9 cellular contexts compared by ENCODE assay signal in the genomic region with DNA sequence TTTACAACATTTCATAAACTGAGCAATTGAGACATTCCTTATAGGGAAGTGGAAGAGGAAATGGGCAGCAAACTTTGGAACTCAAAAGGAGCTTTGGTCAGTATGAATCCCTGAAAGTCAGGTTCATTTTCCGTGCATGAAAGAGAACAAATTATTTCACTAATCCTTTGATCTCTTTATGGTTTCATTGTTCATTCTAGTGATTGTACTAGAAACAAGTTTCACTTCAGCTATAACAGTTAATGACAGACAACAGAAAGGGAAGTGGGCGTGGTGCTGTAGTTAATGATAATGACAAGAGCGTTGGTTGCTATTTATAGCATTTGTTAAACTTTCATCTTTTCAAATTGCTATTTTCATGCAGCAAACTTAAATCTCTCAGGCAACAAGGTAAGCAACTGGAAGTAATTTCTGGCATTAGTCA.
DNase-seq lines count a peak whose midpoint lies in the region; ATAC-seq, FAIRE-seq and TF ChIP-seq lines count a peak whose summit lies in the region.
"Had no signal": no experiment of that assay in that cellular context is flagged by ENCODE, and none has a peak within 500 bp of the region (broad histone marks: within the 10 kb centered on the region; RNA-seq: fewer than 3 reads in every experiment).

No MANE protein-coding gene starts in this region.

- no peaks in the 10 kb centered on the region for H3K9me3 Mint-ChIP-seq in activated naive CD8-positive, alpha-beta T cell treated with anti-CD3 and anti-CD28 coated beads, Interleukin-2, amount 50 U/mL, for 24 hours
- H3K9me3 Mint-ChIP-seq: neural progenitor cell had no signal

- no peak for TF ChIP-seq RAD21 in HCT116 (IDR thresholded peaks at IDR 0.05; ENCODE audit: low read depth)
- no peak for TF ChIP-seq RAD21 in IMR-90 (IDR thresholded peaks at IDR 0.05; ENCODE audit: low read length)

- H3K79me1 ChIP-seq in IMR-90 (ENCODE audit: low read depth in 1 of 2, low read length in 2 of 2), result no peaks in the 10 kb centered on the region

- no peak overlapping the region for H3K14ac ChIP-seq in IMR-90 (replicated peaks; ENCODE audit: low read depth, low read length)

- dilution Hi-C loops in IMR-90 (cut with HindIII; ENCODE audit: low sequenced_read_pairs, unreplicated experiment) (no loop called here), keratinocyte (cut with MboI; ENCODE audit: extremely low pct_ligation_motif_present, low sequenced_read_pairs) (no loop called here)

- H3K18ac ChIP-seq in IMR-90 (ENCODE audit: low read depth, low read length), result peak overlapping the region; percentile 78; the same call in 1 of the 2 replicates

- H3K23ac ChIP-seq in IMR-90 (ENCODE audit: low read depth, low read length), result no peak overlapping the region

- no peak overlapping the region for H2AK5ac ChIP-seq in IMR-90 (ENCODE audit: low read depth, low read length)

- no peak overlapping the region; the same call in 1 of the 2 replicates for H4K91ac ChIP-seq in IMR-90 (ENCODE audit: insufficient read depth, low read depth, low read length)

- H3K56ac ChIP-seq in IMR-90 (ENCODE audit: extremely low read depth, insufficient read depth, low read length), result no peak overlapping the region

- ATAC-seq in GM18867 (IDR thresholded peaks at IDR 0.05; ENCODE audit: unreplicated experiment) (peak; percentile 92), HCT116 (peak; percentile 21), IMR-90 (ENCODE audit: low read depth) (no peak), aorta (ENCODE audit: low FRiP score) (no peak)
- ATAC-seq in activated naive CD8-positive, alpha-beta T cell treated with anti-CD3 and anti-CD28 coated beads, Interleukin-2, amount 50 U/mL, for 24 hours, result no peak

- H3K4me1 ChIP-seq in HCT116 (ENCODE audit: control insufficient read depth in 1 of 2, insufficient read depth in 2 of 2, low read length in 2 of 2) (peaks cover 85 to 96% of the 10 kb centered on the region in 2 experiments), IMR-90 (ENCODE audit: control insufficient read depth, insufficient read depth, low read length) (peaks cover 14% of the 10 kb centered on the region), keratinocyte (ENCODE audit: control insufficient read depth, extremely low read depth, insufficient read depth, low read length) (peaks cover 50% of the 10 kb centered on the region), aorta (ENCODE audit: control insufficient read depth in 1 of 2, insufficient read depth in 2 of 2, low read length in 2 of 2) (peaks cover 0 to 6% of the 10 kb centered on the region in 2 donors)
- H3K4me1 ChIP-seq: neural progenitor cell had no signal

- POLR2A ChIA-PET in HCT116 (lab: Charles Lee) (interaction anchor here (1.0 to 7.6 kb wide), 19 partner anchors 11 to 222 kb away, joined by 3 to 145 read pairs (median 7); a partner anchor contains a TSS), IMR-90 (lab: Charles Lee; ENCODE audit: unreplicated experiment) (no interaction called here)

- H3K4me2 ChIP-seq in HCT116 (ENCODE audit: low read length) (peak overlapping the region; percentile 53), IMR-90 (ENCODE audit: low read depth, low read length) (no peak overlapping the region), keratinocyte (ENCODE audit: control insufficient read depth, extremely low read depth, insufficient read depth, low read depth, low read length) (no peak overlapping the region)
- H3K4me2 ChIP-seq: neural progenitor cell had no signal

- H3K36me3 Mint-ChIP-seq in activated naive CD8-positive, alpha-beta T cell treated with anti-CD3 and anti-CD28 coated beads, Interleukin-2, amount 50 U/mL, for 24 hours (ENCODE audit: low read depth), result no peaks in the 10 kb centered on the region
- H3K36me3 Mint-ChIP-seq: neural progenitor cell had no signal

- no peak overlapping the region for H3K27ac Mint-ChIP-seq in activated naive CD8-positive, alpha-beta T cell treated with anti-CD3 and anti-CD28 coated beads, Interleukin-2, amount 50 U/mL, for 24 hours
- H3K27ac Mint-ChIP-seq: neural progenitor cell had no signal

- intact Hi-C loops in HCT116 (cut with micrococcal nuclease) (no loop called here), IMR-90 (cut with micrococcal nuclease) (no loop called here), aorta (cut with DNase I) (loop anchor here in 1 of 2 donors (10.0 kb wide), 1 partner anchor 252 kb away; a partner anchor contains a TSS)

- H3K9me2 ChIP-seq in HCT116 (ENCODE audit: insufficient read depth), result no peaks in the 10 kb centered on the region

- H3K9ac ChIP-seq in HCT116 (ENCODE audit: low read length) (peak overlapping the region; percentile 65), IMR-90 (ENCODE audit: low read depth, low read length) (no peak overlapping the region), keratinocyte (ENCODE audit: control insufficient read depth, extremely low read depth, insufficient read depth, low read length) (no peak overlapping the region)
- H3K9ac ChIP-seq: neural progenitor cell had no signal

- H3K4me3 ChIP-seq in HCT116 (replicated peaks in 1 of 2; ENCODE audit: low read depth in 1 of 2, low read length in 2 of 2), result peak overlapping the region in 1 of 2 experiments; percentile 16; a peak in 2 of 4 replicates
- no peak overlapping the region for H3K4me3 ChIP-seq in IMR-90 (ENCODE audit: insufficient read depth, low read depth, low read length)
- no peak overlapping the region for H3K4me3 ChIP-seq in keratinocyte (ENCODE audit: control insufficient read depth in 2 of 3, extremely low read depth in 1 of 3, insufficient read depth in 2 of 3, low read depth in 1 of 3, low read length in 3 of 3)
- no peak overlapping the region for H3K4me3 ChIP-seq in aorta (ENCODE audit: low read length in 2 of 2)
- H3K4me3 ChIP-seq: neural progenitor cell had no signal

- H3K27me3 Mint-ChIP-seq in activated naive CD8-positive, alpha-beta T cell treated with anti-CD3 and anti-CD28 coated beads, Interleukin-2, amount 50 U/mL, for 24 hours, result no peaks in the 10 kb centered on the region

- BruUV-seq in HCT116 (replicated peaks; lab: Mats Ljungman, UMichigan) (no TSS peak), IMR-90 (replicated peaks; lab: Mats Ljungman, UMichigan) (no TSS peak)

- in situ Hi-C loops in IMR-90 (cut with MboI; ENCODE audit: low sequenced_read_pairs), result no loop called here

- peak overlapping the region; percentile 92 for H3K27ac ChIP-seq in HCT116 (ENCODE audit: low read depth, low read length)
- H3K27ac ChIP-seq in IMR-90 (ENCODE audit: insufficient read depth, low read length), result no peak overlapping the region
- H3K27ac ChIP-seq in keratinocyte (ENCODE audit: control insufficient read depth, insufficient read depth, low read length), result no peak overlapping the region
- H3K27ac ChIP-seq in aorta (ENCODE audit: low read depth in 1 of 2, low read length in 2 of 2), result no peak overlapping the region
- H3K27ac ChIP-seq: neural progenitor cell had no signal

- RAD21 ChIA-PET in HCT116 (lab: Charles Lee; ENCODE audit: low non-redundant PET in 1 of 2, low total read pairs in 2 of 2, uncharacterized antibody in 2 of 2, unreplicated experiment in 2 of 2), result interaction anchor here in 1 of 2 experiments (0.6 kb wide), 1 partner anchor 115 kb away, joined by 4 read pairs; no protein-coding TSS in a partner anchor

- no CpG with 5 or more reads among the region's 3 CpGs for WGBS in IMR-90 (ENCODE audit: extremely low coverage in 2 of 2, insufficient read length in 1 of 2), 2 experiments
- 53 to 67% methylated on average over 3 of the region's 3 CpGs for WGBS in aorta, 2 donors

- H3K4ac ChIP-seq in IMR-90 (ENCODE audit: low read depth, low read length), result no peak overlapping the region

- no peak overlapping the region for H2BK20ac ChIP-seq in IMR-90 (ENCODE audit: low read depth, low read length)

- H2BK5ac ChIP-seq in IMR-90 (ENCODE audit: low read depth, low read length, poor library complexity, severe bottlenecking), result no peak overlapping the region

- H2AFZ ChIP-seq in HCT116 (ENCODE audit: low read depth, low read length, poor library complexity, severe bottlenecking), result peak overlapping the region; percentile 3
- H2AFZ ChIP-seq in IMR-90 (replicated peaks; ENCODE audit: low read length, poor library complexity), result no peak overlapping the region
- H2AFZ ChIP-seq in keratinocyte (ENCODE audit: control insufficient read depth, low read length), result no peak overlapping the region

- peaks cover 7% of the 10 kb centered on the region for H3K4me1 Mint-ChIP-seq in activated naive CD8-positive, alpha-beta T cell treated with anti-CD3 and anti-CD28 coated beads, Interleukin-2, amount 50 U/mL, for 24 hours
- H3K4me1 Mint-ChIP-seq: neural progenitor cell had no signal

- CTCF ChIA-PET in HCT116 (lab: Charles Lee) (interaction anchor here (0.5 to 1.3 kb wide), 4 partner anchors 12 to 250 kb away, joined by 3 to 4 read pairs (median 4); no protein-coding TSS in a partner anchor), IMR-90 (lab: Yijun Ruan, JAX) (interaction anchor here (0.5 to 1.9 kb wide), 2 partner anchors 12 to 118 kb away, joined by 3 to 11 read pairs; no protein-coding TSS in a partner anchor)

- TF ChIP-seq CTCF in HCT116 (IDR thresholded peaks at IDR 0.05 in 2 of 3, conservative IDR thresholded peaks at IDR 0.05 in 1 of 3; ENCODE audit: borderline replicate concordance in 1 of 3, insufficient read depth in 1 of 3, low read depth in 2 of 3, low read length in 2 of 3) (no peak), IMR-90 (conservative IDR thresholded peaks at IDR 0.05; ENCODE audit: low read depth, low read length) (no peak), keratinocyte (optimal IDR thresholded peaks at IDR 0.05 in 1 of 3, IDR thresholded peaks at IDR 0.05 in 1 of 3, conservative IDR thresholded peaks at IDR 0.05 in 1 of 3; ENCODE audit: extremely low read depth in 1 of 3, insufficient read depth in 2 of 3, low read length in 3 of 3) (no peak)

- H2AK9ac ChIP-seq in IMR-90 (replicated peaks; ENCODE audit: low read depth, low read length, poor library complexity), result no peak overlapping the region

- no peaks in the 10 kb centered on the region for H3K9me3 ChIP-seq in HCT116 (ENCODE audit: control insufficient read depth in 1 of 2, insufficient read depth in 1 of 2, low read depth in 1 of 2, low read length in 2 of 2)
- no peaks in the 10 kb centered on the region for H3K9me3 ChIP-seq in IMR-90 (ENCODE audit: control insufficient read depth, insufficient read depth, low read length)
- H3K9me3 ChIP-seq in keratinocyte (ENCODE audit: control insufficient read depth, low read depth, low read length), result no peaks in the 10 kb centered on the region
- H3K9me3 ChIP-seq in aorta (ENCODE audit: control insufficient read depth, low read length), result no peaks in the 10 kb centered on the region

- TF ChIP-seq POLR2A in HCT116 (IDR thresholded peaks at IDR 0.05; ENCODE audit: borderline replicate concordance, extremely low read depth, insufficient read depth, insufficient read length) (no peak), IMR-90 (IDR thresholded peaks at IDR 0.05; ENCODE audit: low read depth, low read length) (no peak)

- no peak overlapping the region for H3K4me3 Mint-ChIP-seq in activated naive CD8-positive, alpha-beta T cell treated with anti-CD3 and anti-CD28 coated beads, Interleukin-2, amount 50 U/mL, for 24 hours
- H3K4me3 Mint-ChIP-seq: neural progenitor cell had no signal

- peak; percentile 51 for FAIRE-seq in keratinocyte (lab: Jason Lieb, UNC)

- H3K9me1 ChIP-seq in IMR-90 (ENCODE audit: insufficient read depth, low read length) (peaks cover 5% of the 10 kb centered on the region; the same call in 1 of the 2 replicates), keratinocyte (ENCODE audit: control insufficient read depth, extremely low read depth, insufficient read depth, low read length) (no peaks in the 10 kb centered on the region)

- DNase-seq in HCT116 (ENCODE audit: low read depth, low spot score), result no peak
- no peak for DNase-seq in IMR-90
- no peak for DNase-seq in keratinocyte (ENCODE audit: low read depth, low spot score)
- no peak for DNase-seq in activated naive CD8-positive, alpha-beta T cell treated with anti-CD3 and anti-CD28 coated beads, Interleukin-2, amount 50 U/mL, for 24 hours
- no peak for DNase-seq in stimulated activated CD4-positive, alpha-beta T cell treated with anti-CD3 and anti-CD28 coated beads, Interleukin-2, amount 100 ng/mL, for 24 hours
- no peak for DNase-seq in stimulated activated CD4-positive, alpha-beta T cell treated with anti-CD3 and anti-CD28 coated beads, Interleukin-2, amount 100 ng/mL, for 48 hours
- DNase-seq in aorta, result no peak

- H3K27me3 ChIP-seq in HCT116 (ENCODE audit: insufficient read depth, low read length), result no peaks in the 10 kb centered on the region
- H3K27me3 ChIP-seq in IMR-90 (ENCODE audit: control insufficient read depth, insufficient read depth, low read length), result no peaks in the 10 kb centered on the region
- no peaks in the 10 kb centered on the region for H3K27me3 ChIP-seq in keratinocyte (ENCODE audit: control insufficient read depth, extremely low read depth, insufficient read depth, low read length)
- H3K27me3 ChIP-seq in aorta (ENCODE audit: control insufficient read depth in 1 of 2, insufficient read depth in 2 of 2, low read length in 1 of 2), result no peaks in the 10 kb centered on the region
- H3K27me3 ChIP-seq: neural progenitor cell had no signal

- H4K8ac ChIP-seq in IMR-90 (ENCODE audit: low read depth in 2 of 2, low read length in 2 of 2), result no peak overlapping the region; a peak in 1 of 4 replicates

- H3K36me3 ChIP-seq in HCT116 (ENCODE audit: control insufficient read depth in 1 of 2, insufficient read depth in 2 of 2, low read length in 2 of 2) (no peaks in the 10 kb centered on the region), IMR-90 (ENCODE audit: control insufficient read depth, insufficient read depth, low read length) (no peaks in the 10 kb centered on the region), keratinocyte (ENCODE audit: control insufficient read depth in 2 of 2, extremely low read depth in 1 of 2, insufficient read depth in 2 of 2, low read length in 2 of 2) (no peaks in the 10 kb centered on the region), aorta (ENCODE audit: control insufficient read depth in 1 of 2, insufficient read depth in 2 of 2, low read length in 1 of 2) (no peaks in the 10 kb centered on the region)
- H3K36me3 ChIP-seq: neural progenitor cell had no signal

- H4K20me1 ChIP-seq in HCT116 (ENCODE audit: insufficient read depth) (no peaks in the 10 kb centered on the region), IMR-90 (ENCODE audit: insufficient read depth, low read length) (no peaks in the 10 kb centered on the region), keratinocyte (ENCODE audit: control insufficient read depth, extremely low read depth, insufficient read depth, low read length) (no peaks in the 10 kb centered on the region)

- H2BK120ac ChIP-seq in IMR-90 (ENCODE audit: low read depth, low read length), result peak overlapping the region; percentile 29; the same call in 1 of the 2 replicates

- H2BK15ac ChIP-seq in IMR-90 (ENCODE audit: low read depth, low read length), result no peak overlapping the region

- H4K5ac ChIP-seq in IMR-90 (ENCODE audit: low read depth, low read length), result no peak overlapping the region; the same call in 1 of the 2 replicates

- H3K79me2 ChIP-seq in HCT116 (ENCODE audit: insufficient read depth, low read length) (peaks cover 6% of the 10 kb centered on the region; the same call in 1 of the 2 replicates), keratinocyte (ENCODE audit: control insufficient read depth, insufficient read depth, low read length) (no peaks in the 10 kb centered on the region)

Comparison
In these comparisons a context has a peak if more than half of its experiments do, and no peak if none do; other contexts are left out.
1. ATAC-seq: peak in GM18867 (single experiment) and HCT116 (single experiment); none in IMR-90 (single experiment), activated naive CD8-positive, alpha-beta T cell treated with anti-CD3 and anti-CD28 coated beads, Interleukin-2, amount 50 U/mL, for 24 hours (single experiment) and aorta (single experiment).